In the genomic region with DNA sequence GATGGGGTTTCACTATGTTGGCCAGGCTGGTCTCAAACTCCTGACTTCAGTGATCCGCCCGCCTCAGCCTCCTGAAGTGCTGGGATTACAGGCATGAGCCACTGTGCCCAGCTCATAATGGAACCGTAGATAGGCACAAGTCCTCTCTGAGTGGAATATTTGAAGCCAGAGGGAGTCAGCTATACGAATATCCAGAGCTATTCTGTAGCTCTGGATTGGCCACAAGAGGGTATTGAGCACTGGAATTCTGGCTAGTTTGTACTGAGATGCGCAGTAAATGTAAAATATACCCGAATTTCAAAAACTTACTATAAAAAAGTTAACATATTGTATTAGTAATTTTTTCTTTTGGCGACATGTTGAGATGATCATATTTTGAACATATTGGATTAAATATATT, we compare ENCODE assay signal across 19 cellular contexts. TPM values are rescaled to one million over a fixed set of nuclear protein-coding genes. Genes with fewer than 3 reads are reported as not detected.
DNase-seq lines count a peak whose midpoint lies in the region; ATAC-seq, FAIRE-seq and TF ChIP-seq lines count a peak whose summit lies in the region.
"Had no signal": no experiment of that assay in that cellular context is flagged by ENCODE, and none has a peak within 500 bp of the region (broad histone marks: within the 10 kb centered on the region; RNA-seq: fewer than 3 reads in every experiment).

No MANE protein-coding gene starts in this region.

- ATAC-seq in activated CD4-positive, alpha-beta T cell treated with anti-CD3 and anti-CD28 coated beads for 36 hours = no peak
- ATAC-seq in PC-3 = no peak

- H3F3A ChIP-seq in PC-3 (ENCODE audit: low read length, unreplicated experiment) = peaks cover 5% of the 10 kb centered on the region

- TF ChIP-seq POLR2A in lower leg skin (IDR thresholded peaks at IDR 0.05) = no peak

- peaks cover 20% of the 10 kb centered on the region for H3K4me1 Mint-ChIP-seq in activated CD4-positive, alpha-beta T cell treated with anti-CD3 and anti-CD28 coated beads for 36 hours
- H3K4me1 Mint-ChIP-seq in HFFc6 (ENCODE audit: low read depth) (peaks cover 7% of the 10 kb centered on the region), astrocyte (ENCODE audit: low read depth, unreplicated experiment) (no peaks in the 10 kb centered on the region), nephron (no peaks in the 10 kb centered on the region)

- H3K27me3 ChIP-seq in astrocyte (ENCODE audit: insufficient read depth, low read length) = no peaks in the 10 kb centered on the region
- no peaks in the 10 kb centered on the region for H3K27me3 ChIP-seq in PC-3 (ENCODE audit: low read length)
- H3K27me3 ChIP-seq: cardiac muscle cell, sigmoid colon, suprapubic skin, vagina had no signal

- H3K9ac ChIP-seq in astrocyte (ENCODE audit: low read length) = no peak overlapping the region
- H3K9ac ChIP-seq in PC-3 (ENCODE audit: low read length) = no peak overlapping the region

- no peak for FAIRE-seq in astrocyte (lab: Jason Lieb, UNC)
- FAIRE-seq: G401.6, kidney had no signal

- H3K4me1 ChIP-seq in astrocyte (ENCODE audit: insufficient read depth, low read length) (peaks cover 8% of the 10 kb centered on the region), PC-3 (ENCODE audit: insufficient read depth, low read length) (peaks cover 18% of the 10 kb centered on the region)

- H3K9me3 ChIP-seq in astrocyte (ENCODE audit: insufficient read depth, low read depth, low read length) (no peaks in the 10 kb centered on the region), PC-3 (ENCODE audit: low read length) (no peaks in the 10 kb centered on the region)
- H3K9me3 ChIP-seq: sigmoid colon, suprapubic skin, vagina had no signal

- peak overlapping the region; percentile 62 for H3K4me3 Mint-ChIP-seq in activated CD4-positive, alpha-beta T cell treated with anti-CD3 and anti-CD28 coated beads for 36 hours
- H3K4me3 Mint-ChIP-seq in HFFc6 (0 out of 2 replicates have a peak overlapping the region, but pooled peaks have one; percentile 47), astrocyte (ENCODE audit: unreplicated experiment) (peak overlapping the region; percentile 83), nephron (peak overlapping the region; percentile 82 to 89 (median 87))

- H3K79me2 ChIP-seq in astrocyte (ENCODE audit: insufficient read depth, low read length) (peaks cover 35% of the 10 kb centered on the region), PC-3 (ENCODE audit: low read length) (peaks cover 39% of the 10 kb centered on the region)

- no peak for DNase-seq in activated CD4-positive, alpha-beta T cell treated with anti-CD3 and anti-CD28 coated beads for 36 hours
- no peak for DNase-seq in activated CD4-positive, alpha-beta T cell treated with anti-CD3 and anti-CD28 coated beads, Interleukin-2, amount 50 U/mL, for 48 hours
- DNase-seq in HFFc6 (no peak), astrocyte (ENCODE audit: low read depth) (no peak), lower leg skin (ENCODE audit: low spot score in 2 of 2) (no peak), PC-3 (no peak), kidney tubule cell (ENCODE audit: low spot score) (no peak)
- DNase-seq: activated CD4-positive, alpha-beta T cell treated with anti-CD3 and anti-CD28 coated beads, Interleukin-2, amount 10 ng/mL, durations not matched to agents 7 days and 5 days; foreskin fibroblast; kidney; NCI-H146; posterior cingulate gyrus; sigmoid colon had no signal

- H2AFZ ChIP-seq in astrocyte (ENCODE audit: low read depth, low read length) (no peak overlapping the region), PC-3 (ENCODE audit: low read length) (no peak overlapping the region)

- intact Hi-C loops in activated CD4-positive, alpha-beta T cell treated with anti-CD3 and anti-CD28 coated beads for 36 hours (cut with DNase I, micrococcal nuclease) = loop anchor here in 1 of 2 experiments (1.0 kb wide), 2 partner anchors 111 to 430 kb away; no protein-coding TSS in a partner anchor
- intact Hi-C loops in lower leg skin (cut with DNase I; ENCODE audit: low total_unique reads) (no loop called here), PC-3 (cut with micrococcal nuclease) (loop anchor here (1.0 kb wide), 1 partner anchor 47 kb away; no protein-coding TSS in a partner anchor)

- H3K4me2 ChIP-seq in astrocyte (ENCODE audit: low read length) (no peak overlapping the region), PC-3 (ENCODE audit: low read length) (no peak overlapping the region)

- H3K36me3 Mint-ChIP-seq in activated CD4-positive, alpha-beta T cell treated with anti-CD3 and anti-CD28 coated beads for 36 hours (ENCODE audit: low read depth) = peaks cover 2% of the 10 kb centered on the region
- H3K36me3 Mint-ChIP-seq in HFFc6 (ENCODE audit: low read depth) (no peaks in the 10 kb centered on the region), astrocyte (ENCODE audit: low read depth, unreplicated experiment) (no peaks in the 10 kb centered on the region), nephron (ENCODE audit: low read depth) (no peaks in the 10 kb centered on the region)

- no peak overlapping the region for H3K27ac Mint-ChIP-seq in activated CD4-positive, alpha-beta T cell treated with anti-CD3 and anti-CD28 coated beads for 36 hours
- H3K27ac Mint-ChIP-seq in HFFc6 = no peak overlapping the region
- no peak overlapping the region for H3K27ac Mint-ChIP-seq in astrocyte (ENCODE audit: unreplicated experiment)
- H3K27ac Mint-ChIP-seq in nephron = peak overlapping the region in 1 of 3 experiments; percentile 48
- H3K27ac Mint-ChIP-seq: dendritic cell treated with granulocyte-macrophage colony-stimulating factor and Interleukin-4, amounts not matched to agents 40 ng/mL and 50 ng/mL, for 4 days had no signal

- H3K27me3 Mint-ChIP-seq in activated CD4-positive, alpha-beta T cell treated with anti-CD3 and anti-CD28 coated beads for 36 hours = no peaks in the 10 kb centered on the region
- peaks cover 13% of the 10 kb centered on the region for H3K27me3 Mint-ChIP-seq in HFFc6 (ENCODE audit: insufficient read depth)
- no peaks in the 10 kb centered on the region for H3K27me3 Mint-ChIP-seq in astrocyte (ENCODE audit: low read depth, unreplicated experiment)
- H3K27me3 Mint-ChIP-seq in nephron (ENCODE audit: low read depth) = peaks cover 4% of the 10 kb centered on the region

- POLR2A ChIA-PET in activated CD4-positive, alpha-beta T cell treated with anti-CD3 and anti-CD28 coated beads for 36 hours (lab: Charles Lee) = no interaction called here
- POLR2A ChIA-PET in PC-3 (lab: Charles Lee; ENCODE audit: unreplicated experiment) = no interaction called here

- H3K4me3 ChIP-seq in astrocyte (ENCODE audit: insufficient read depth, low read depth, low read length) (no peak overlapping the region), lower leg skin (ENCODE audit: low read depth, poor library complexity, severe bottlenecking) (no peak overlapping the region), PC-3 (ENCODE audit: low read length) (no peak overlapping the region)
- H3K4me3 ChIP-seq: cardiac muscle cell had no signal

- H4K20me1 ChIP-seq in astrocyte (ENCODE audit: insufficient read depth, low read length) (peaks cover 26% of the 10 kb centered on the region), PC-3 (ENCODE audit: low read length) (no peaks in the 10 kb centered on the region)

- no peak for TF ChIP-seq CTCF in HFFc6 (IDR thresholded peaks at IDR 0.05)
- TF ChIP-seq CTCF in astrocyte (IDR thresholded peaks at IDR 0.05; ENCODE audit: insufficient read depth, low read depth, low read length) = no peak
- TF ChIP-seq CTCF in nephron (IDR thresholded peaks at IDR 0.05; ENCODE audit: unreplicated experiment in 3 of 3) = no peak
- no peak for TF ChIP-seq CTCF in lower leg skin (IDR thresholded peaks at IDR 0.05)
- TF ChIP-seq CTCF in PC-3 (conservative IDR thresholded peaks at IDR 0.05; ENCODE audit: low read depth, low read length) = no peak

- BruUV-seq in PC-3 (replicated peaks; lab: Mats Ljungman, UMichigan) = no TSS peak

- peaks cover 2% of the 10 kb centered on the region for H3K9me3 Mint-ChIP-seq in activated CD4-positive, alpha-beta T cell treated with anti-CD3 and anti-CD28 coated beads for 36 hours (ENCODE audit: low read depth)
- H3K9me3 Mint-ChIP-seq in HFFc6 (0 out of 2 replicates have a peak, but pooled peaks cover 5% of the 10 kb centered on the region), astrocyte (ENCODE audit: unreplicated experiment) (peaks cover 6% of the 10 kb centered on the region), nephron (no peaks in the 10 kb centered on the region)
- H3K9me3 Mint-ChIP-seq: activated CD4-positive, alpha-beta T cell treated with anti-CD3 and anti-CD28 coated beads, Interleukin-2, amount 10 ng/mL, durations not matched to agents 7 days and 5 days; dendritic cell treated with granulocyte-macrophage colony-stimulating factor and Interleukin-4, amounts not matched to agents 40 ng/mL and 50 ng/mL, for 4 days had no signal

- H3K36me3 ChIP-seq in astrocyte (ENCODE audit: insufficient read depth, low read length) (no peaks in the 10 kb centered on the region), PC-3 (ENCODE audit: low read depth, low read length) (no peaks in the 10 kb centered on the region)
- H3K36me3 ChIP-seq: cardiac muscle cell, sigmoid colon, suprapubic skin, vagina had no signal

- no peak overlapping the region for H3K27ac ChIP-seq in astrocyte (ENCODE audit: low read depth, low read length)
- no peak overlapping the region for H3K27ac ChIP-seq in PC-3 (ENCODE audit: low read length)
- H3K27ac ChIP-seq: cardiac muscle cell, suprapubic skin, vagina had no signal

- H3K9me2 ChIP-seq in PC-3 (replicated peaks; ENCODE audit: low read length) = no peaks in the 10 kb centered on the region

- CTCF ChIA-PET in activated CD4-positive, alpha-beta T cell treated with anti-CD3 and anti-CD28 coated beads for 36 hours (lab: Charles Lee) = interaction anchor here (0.6 to 5.7 kb wide), 13 partner anchors 10 to 424 kb away, joined by 3 to 32 read pairs (median 3); no protein-coding TSS in a partner anchor
- CTCF ChIA-PET in PC-3 (lab: Charles Lee) = interaction anchor here (0.5 kb wide), 1 partner anchor 34 kb away, joined by 3 read pairs; no protein-coding TSS in a partner anchor

- WGBS in lower leg skin, 2 donors = 85 to 90% methylated on average over 7 of the region's 7 CpGs

RNA-seq across cellular contexts. Expression of a gene that starts 0.9 kb away (rescaled TPM):
- 10 to 100 TPM; 20.6 to 22.9 TPM for total RNA-seq in activated CD4-positive, alpha-beta T cell treated with anti-CD3 and anti-CD28 coated beads for 36 hours
- 10 to 100 TPM; 18.8 to 29.5 (median 21.5) TPM for total RNA-seq in HFFc6 (2021; fragmentation: NEBNext Ultra II Directional; extraction: Animal tissue kit (Norgen Biotek cat#: 25700))
- total RNA-seq in astrocyte = 25.9 and 28.8 TPM in 2 replicates
- total RNA-seq in lower leg skin = 100 to 1,000 TPM in 3 of 4 donors, 10 to 100 TPM in 1; 96.5 to 200 (median 116) TPM
- 30.7 and 43.6 TPM in 2 replicates for total RNA-seq in PC-3 (2014; rRNA removed)
